ENCODE assay signal across 22 cellular contexts in genomic region chr4:120835342-120835741, GRCh38.
DNase-seq lines count a peak whose midpoint lies in the region; ATAC-seq and TF ChIP-seq lines count a peak whose summit lies in the region.
"Had no signal": no experiment of that assay in that cellular context is flagged by ENCODE, and none has a peak within 500 bp of the region (broad histone marks: within the 10 kb centered on the region; RNA-seq: fewer than 3 reads in every experiment).

No MANE protein-coding gene starts in this region.

- no peaks in the 10 kb centered on the region for H3K36me3 ChIP-seq in endocrine pancreas (ENCODE audit: control insufficient read depth, insufficient read depth, low read length)
- H3K36me3 ChIP-seq: BE2C, BLaER1 had no signal

- POLR2A ChIA-PET in activated CD8-positive, alpha-beta T cell treated with anti-CD3 and anti-CD28 coated beads for 36 hours (lab: Charles Lee), result no interaction called here
- POLR2A ChIA-PET in activated CD8-positive, alpha-beta T cell treated with anti-CD3 and anti-CD28 coated beads, Interleukin-2, amount 10 ng/mL, durations not matched to agents 7 days and 5 days (lab: Charles Lee), result no interaction called here

- no peak for TF ChIP-seq CTCF in activated CD8-positive, alpha-beta T cell treated with anti-CD3 and anti-CD28 coated beads for 36 hours (IDR thresholded peaks at IDR 0.05)

- no peaks in the 10 kb centered on the region for H3K27me3 Mint-ChIP-seq in activated CD8-positive, alpha-beta T cell treated with anti-CD3 and anti-CD28 coated beads for 36 hours
- H3K27me3 Mint-ChIP-seq in activated CD8-positive, alpha-beta T cell treated with anti-CD3 and anti-CD28 coated beads, Interleukin-2, amount 10 ng/mL, durations not matched to agents 7 days and 5 days (ENCODE audit: low read depth), result no peaks in the 10 kb centered on the region
- H3K27me3 Mint-ChIP-seq in stimulated activated naive CD8-positive, alpha-beta T cell treated with anti-CD3 and anti-CD28 coated beads, Interleukin-15, amount 100 ng/mL, for 72 hours, result no peaks in the 10 kb centered on the region

- no peaks in the 10 kb centered on the region for H3K4me1 Mint-ChIP-seq in activated CD8-positive, alpha-beta T cell treated with anti-CD3 and anti-CD28 coated beads for 36 hours (ENCODE audit: low read depth)
- no peaks in the 10 kb centered on the region for H3K4me1 Mint-ChIP-seq in activated CD8-positive, alpha-beta T cell treated with anti-CD3 and anti-CD28 coated beads, Interleukin-2, amount 10 ng/mL, durations not matched to agents 7 days and 5 days (ENCODE audit: low read depth)
- H3K4me1 Mint-ChIP-seq in stimulated activated naive CD8-positive, alpha-beta T cell treated with anti-CD3 and anti-CD28 coated beads, Interleukin-15, amount 100 ng/mL, for 72 hours, result no peaks in the 10 kb centered on the region
- H3K4me1 Mint-ChIP-seq in stimulated activated effector memory CD8-positive, alpha-beta T cell treated with anti-CD3 and anti-CD28 coated beads, Interleukin-12 subunit alpha, Interleukin-12 subunit beta, amount 100 ng/mL, for 72 hours, result no peaks in the 10 kb centered on the region
- H3K4me1 Mint-ChIP-seq: CD14-positive monocyte; CD4-positive, alpha-beta memory T cell; CD4-positive, CD25-positive, alpha-beta regulatory T cell; CD8-positive, alpha-beta memory T cell had no signal

- H3K36me3 Mint-ChIP-seq in activated CD8-positive, alpha-beta T cell treated with anti-CD3 and anti-CD28 coated beads for 36 hours (ENCODE audit: low read depth), result no peaks in the 10 kb centered on the region
- no peaks in the 10 kb centered on the region for H3K36me3 Mint-ChIP-seq in activated CD8-positive, alpha-beta T cell treated with anti-CD3 and anti-CD28 coated beads, Interleukin-2, amount 10 ng/mL, durations not matched to agents 7 days and 5 days (ENCODE audit: low read depth)
- no peaks in the 10 kb centered on the region for H3K36me3 Mint-ChIP-seq in stimulated activated effector memory CD8-positive, alpha-beta T cell treated with anti-CD3 and anti-CD28 coated beads, Interleukin-12 subunit alpha, Interleukin-12 subunit beta, amount 100 ng/mL, for 72 hours
- H3K36me3 Mint-ChIP-seq: CD14-positive monocyte; CD4-positive, alpha-beta memory T cell; CD4-positive, CD25-positive, alpha-beta regulatory T cell; CD8-positive, alpha-beta memory T cell had no signal

- peak overlapping the region; percentile 11 for H3K4me3 ChIP-seq in endocrine pancreas (ENCODE audit: control insufficient read depth, insufficient read depth, low read length)
- H3K4me3 ChIP-seq: BLaER1 had no signal

- no peak overlapping the region for H3K4me3 Mint-ChIP-seq in activated CD8-positive, alpha-beta T cell treated with anti-CD3 and anti-CD28 coated beads for 36 hours
- no peak overlapping the region for H3K4me3 Mint-ChIP-seq in activated CD8-positive, alpha-beta T cell treated with anti-CD3 and anti-CD28 coated beads, Interleukin-2, amount 10 ng/mL, durations not matched to agents 7 days and 5 days
- H3K4me3 Mint-ChIP-seq in stimulated activated naive CD8-positive, alpha-beta T cell treated with anti-CD3 and anti-CD28 coated beads, Interleukin-15, amount 100 ng/mL, for 72 hours, result no peak overlapping the region
- no peak overlapping the region for H3K4me3 Mint-ChIP-seq in stimulated activated effector memory CD8-positive, alpha-beta T cell treated with anti-CD3 and anti-CD28 coated beads, Interleukin-12 subunit alpha, Interleukin-12 subunit beta, amount 100 ng/mL, for 72 hours
- H3K4me3 Mint-ChIP-seq: CD14-positive monocyte; CD4-positive, alpha-beta memory T cell; CD4-positive, CD25-positive, alpha-beta regulatory T cell; CD8-positive, alpha-beta memory T cell had no signal

- H3K27ac Mint-ChIP-seq in activated CD8-positive, alpha-beta T cell treated with anti-CD3 and anti-CD28 coated beads for 36 hours, result no peak overlapping the region
- no peak overlapping the region for H3K27ac Mint-ChIP-seq in activated CD8-positive, alpha-beta T cell treated with anti-CD3 and anti-CD28 coated beads, Interleukin-2, amount 10 ng/mL, durations not matched to agents 7 days and 5 days
- H3K27ac Mint-ChIP-seq in stimulated activated naive CD8-positive, alpha-beta T cell treated with anti-CD3 and anti-CD28 coated beads, Interleukin-15, amount 100 ng/mL, for 72 hours, result no peak overlapping the region
- no peak overlapping the region for H3K27ac Mint-ChIP-seq in stimulated activated effector memory CD8-positive, alpha-beta T cell treated with anti-CD3 and anti-CD28 coated beads, Interleukin-12 subunit alpha, Interleukin-12 subunit beta, amount 100 ng/mL, for 72 hours
- H3K27ac Mint-ChIP-seq: CD4-positive, alpha-beta memory T cell; CD4-positive, CD25-positive, alpha-beta regulatory T cell; CD8-positive, alpha-beta memory T cell had no signal

- DNase-seq in activated CD8-positive, alpha-beta T cell treated with anti-CD3 and anti-CD28 coated beads for 36 hours, result no peak
- no peak for DNase-seq in activated CD8-positive, alpha-beta T cell treated with anti-CD3 and anti-CD28 coated beads, Interleukin-2, amount 10 ng/mL, durations not matched to agents 7 days and 5 days
- DNase-seq in stimulated activated naive CD8-positive, alpha-beta T cell treated with anti-CD3 and anti-CD28 coated beads, Interleukin-15, Interleukin-2, amounts not matched to agents 100 U/mL and 50 U/mL, for 24 hours, result no peak
- DNase-seq in stimulated activated naive CD8-positive, alpha-beta T cell treated with anti-CD3 and anti-CD28 coated beads, Interleukin-15, amount 100 ng/mL, for 72 hours, result no peak
- no peak for DNase-seq in stimulated activated effector memory CD8-positive, alpha-beta T cell treated with anti-CD3 and anti-CD28 coated beads, Interleukin-12 subunit alpha, Interleukin-12 subunit beta, amount 100 ng/mL, for 72 hours (ENCODE audit: low spot score in 2 of 2)
- no peak for DNase-seq in NCI-H1436 treated with DMSO at 0.1 percent for 48 hours (lab: John Stamatoyannopoulos, UW)
- no peak for DNase-seq in DMS53 (lab: John Stamatoyannopoulos, UW)
- DNase-seq: 8988T; ACHN; BE2C; C1 segment of cervical spinal cord; CD4-positive, alpha-beta memory T cell; CD4-positive, CD25-positive, alpha-beta regulatory T cell; CD8-positive, alpha-beta memory T cell; COR-L47; DMS 273 treated with DMSO at 0.1 percent for 48 hours; DMS153; DMS79 treated with DMSO at 0.1 percent for 48 hours; GF-D8 had no signal

- H3K4me1 ChIP-seq in endocrine pancreas (ENCODE audit: control insufficient read depth, insufficient read depth, low read length), result no peaks in the 10 kb centered on the region
- H3K4me1 ChIP-seq: BE2C had no signal

- H3K27me3 ChIP-seq in endocrine pancreas (ENCODE audit: control insufficient read depth, insufficient read depth, low read length), result no peaks in the 10 kb centered on the region
- H3K27me3 ChIP-seq: BE2C, BLaER1 had no signal

- ATAC-seq in activated CD8-positive, alpha-beta T cell treated with anti-CD3 and anti-CD28 coated beads for 36 hours, result peak; percentile 17
- no peak for ATAC-seq in activated CD8-positive, alpha-beta T cell treated with anti-CD3 and anti-CD28 coated beads, Interleukin-2, amount 10 ng/mL, durations not matched to agents 7 days and 5 days
- peak; percentile 42 for ATAC-seq in stimulated activated naive CD8-positive, alpha-beta T cell treated with anti-CD3 and anti-CD28 coated beads, Interleukin-15, Interleukin-2, amounts not matched to agents 100 U/mL and 50 U/mL, for 24 hours
- ATAC-seq in stimulated activated naive CD8-positive, alpha-beta T cell treated with anti-CD3 and anti-CD28 coated beads, Interleukin-15, amount 100 ng/mL, for 72 hours, result no peak
- peak; percentile 43 for ATAC-seq in stimulated activated effector memory CD8-positive, alpha-beta T cell treated with anti-CD3 and anti-CD28 coated beads, Interleukin-12 subunit alpha, Interleukin-12 subunit beta, amount 100 ng/mL, for 72 hours

- H3K9me3 Mint-ChIP-seq in activated CD8-positive, alpha-beta T cell treated with anti-CD3 and anti-CD28 coated beads for 36 hours, result no peaks in the 10 kb centered on the region
- H3K9me3 Mint-ChIP-seq in activated CD8-positive, alpha-beta T cell treated with anti-CD3 and anti-CD28 coated beads, Interleukin-2, amount 10 ng/mL, durations not matched to agents 7 days and 5 days (ENCODE audit: insufficient read depth), result no peaks in the 10 kb centered on the region
- H3K9me3 Mint-ChIP-seq in stimulated activated naive CD8-positive, alpha-beta T cell treated with anti-CD3 and anti-CD28 coated beads, Interleukin-15, amount 100 ng/mL, for 72 hours, result peaks cover 5 to 15% of the 10 kb centered on the region in 2 donors
- no peaks in the 10 kb centered on the region for H3K9me3 Mint-ChIP-seq in stimulated activated effector memory CD8-positive, alpha-beta T cell treated with anti-CD3 and anti-CD28 coated beads, Interleukin-12 subunit alpha, Interleukin-12 subunit beta, amount 100 ng/mL, for 72 hours

- intact Hi-C loops in activated CD8-positive, alpha-beta T cell treated with anti-CD3 and anti-CD28 coated beads for 36 hours (cut with micrococcal nuclease), result no loop called here

- CTCF ChIA-PET in activated CD8-positive, alpha-beta T cell treated with anti-CD3 and anti-CD28 coated beads for 36 hours (lab: Charles Lee), result no interaction called here
- CTCF ChIA-PET in activated CD8-positive, alpha-beta T cell treated with anti-CD3 and anti-CD28 coated beads, Interleukin-2, amount 10 ng/mL, durations not matched to agents 7 days and 5 days (lab: Charles Lee), result no interaction called here

- H3K9me3 ChIP-seq in endocrine pancreas (ENCODE audit: control insufficient read depth, low read length), result no peaks in the 10 kb centered on the region
- H3K9me3 ChIP-seq: BE2C had no signal

- no peak overlapping the region for H3K9ac ChIP-seq in endocrine pancreas (ENCODE audit: control insufficient read depth, insufficient read depth, low read length)
- H3K9ac ChIP-seq: BLaER1 had no signal

Comparison
In these comparisons a context has a peak if more than half of its experiments do, and no peak if none do; other contexts are left out.
1. ATAC-seq: peak in activated CD8-positive, alpha-beta T cell treated with anti-CD3 and anti-CD28 coated beads for 36 hours (single experiment), stimulated activated naive CD8-positive, alpha-beta T cell treated with anti-CD3 and anti-CD28 coated beads, Interleukin-15, Interleukin-2, amounts not matched to agents 100 U/mL and 50 U/mL, for 24 hours (single experiment) and stimulated activated effector memory CD8-positive, alpha-beta T cell treated with anti-CD3 and anti-CD28 coated beads, Interleukin-12 subunit alpha, Interleukin-12 subunit beta, amount 100 ng/mL, for 72 hours (single experiment); none in activated CD8-positive, alpha-beta T cell treated with anti-CD3 and anti-CD28 coated beads, Interleukin-2, amount 10 ng/mL, durations not matched to agents 7 days and 5 days (single experiment) and stimulated activated naive CD8-positive, alpha-beta T cell treated with anti-CD3 and anti-CD28 coated beads, Interleukin-15, amount 100 ng/mL, for 72 hours (single experiment).